In genomic region chr17:20121359-20122235, GRCh38 we compare ENCODE assay signal across 9 cellular contexts.
DNase-seq lines count a peak whose midpoint lies in the region; ATAC-seq and TF ChIP-seq lines count a peak whose summit lies in the region.
"Had no signal": no experiment of that assay in that cellular context is flagged by ENCODE, and none has a peak within 500 bp of the region (broad histone marks: within the 10 kb centered on the region; RNA-seq: fewer than 3 reads in every experiment).

No MANE protein-coding gene starts in this region.

- no peak overlapping the region for H3K27ac Mint-ChIP-seq in activated CD4-positive, alpha-beta T cell treated with anti-CD3 and anti-CD28 coated beads, Interleukin-2, amount 10 ng/mL, durations not matched to agents 24 days and 14 days

- ATAC-seq in left lobe of liver = peak; percentile 74

- H3K36me3 Mint-ChIP-seq in activated CD4-positive, alpha-beta T cell treated with anti-CD3 and anti-CD28 coated beads, Interleukin-2, amount 10 ng/mL, durations not matched to agents 24 days and 14 days (ENCODE audit: low read depth) = no peaks in the 10 kb centered on the region

- TF ChIP-seq CTCF in choroid plexus epithelial cell (conservative IDR thresholded peaks at IDR 0.05; ENCODE audit: low read depth, low read length) = peak; percentile 96

- peak; percentile 13 to 62 (median 18) for DNase-seq in NCI-H1417 (lab: John Stamatoyannopoulos, UW)
- DNase-seq in NCI-H1417 treated with DMSO at 0.1 percent for 48 hours (lab: John Stamatoyannopoulos, UW) = no peak
- peak; percentile 26 for DNase-seq in NCI-H226
- DNase-seq in activated CD4-positive, alpha-beta T cell treated with anti-CD3 and anti-CD28 coated beads, Interleukin-2, amount 10 ng/mL, durations not matched to agents 24 days and 14 days = peak; percentile 89
- DNase-seq in choroid plexus epithelial cell (ENCODE audit: low read depth) = peak; percentile 72
- peak; percentile 51 for DNase-seq in left lobe of liver (ENCODE audit: low spot score)
- peak; percentile 70 for DNase-seq in stimulated activated CD4-positive, alpha-beta T cell treated with anti-CD3 and anti-CD28 coated beads, Interleukin-4, amount 100 ng/mL, for 1 hour
- DNase-seq in NCI-H187 (lab: John Stamatoyannopoulos, UW) = no peak

- intact Hi-C loops in activated CD4-positive, alpha-beta T cell treated with anti-CD3 and anti-CD28 coated beads, Interleukin-2, amount 10 ng/mL, durations not matched to agents 24 days and 14 days (cut with micrococcal nuclease) = loop anchor here (2.0 kb wide), 2 partner anchors 105 to 199 kb away; no protein-coding TSS in a partner anchor

- H3K27me3 Mint-ChIP-seq in activated CD4-positive, alpha-beta T cell treated with anti-CD3 and anti-CD28 coated beads, Interleukin-2, amount 10 ng/mL, durations not matched to agents 24 days and 14 days = peaks cover 9% of the 10 kb centered on the region

- no peaks in the 10 kb centered on the region for H3K9me3 Mint-ChIP-seq in activated CD4-positive, alpha-beta T cell treated with anti-CD3 and anti-CD28 coated beads, Interleukin-2, amount 10 ng/mL, durations not matched to agents 24 days and 14 days

- peaks cover 2% of the 10 kb centered on the region for H3K4me1 Mint-ChIP-seq in activated CD4-positive, alpha-beta T cell treated with anti-CD3 and anti-CD28 coated beads, Interleukin-2, amount 10 ng/mL, durations not matched to agents 24 days and 14 days

- no peak overlapping the region for H3K4me3 Mint-ChIP-seq in activated CD4-positive, alpha-beta T cell treated with anti-CD3 and anti-CD28 coated beads, Interleukin-2, amount 10 ng/mL, durations not matched to agents 24 days and 14 days

- H3K4me3 ChIP-seq in choroid plexus epithelial cell (ENCODE audit: low read depth, low read length) = no peak overlapping the region
- H3K4me3 ChIP-seq: BLaER1 treated with 17β-estradiol and CSF1 and Interleukin-3, amounts not matched to agents 10 nM and 100 nM had no signal

Comparison
In these comparisons a context has a peak if more than half of its experiments do, and no peak if none do; other contexts are left out.
1. DNase-seq: peak in NCI-H1417 (3 of 3), NCI-H226 (single experiment), activated CD4-positive, alpha-beta T cell treated with anti-CD3 and anti-CD28 coated beads, Interleukin-2, amount 10 ng/mL, durations not matched to agents 24 days and 14 days (single experiment), choroid plexus epithelial cell (single experiment), left lobe of liver (single experiment) and stimulated activated CD4-positive, alpha-beta T cell treated with anti-CD3 and anti-CD28 coated beads, Interleukin-4, amount 100 ng/mL, for 1 hour (single experiment); none in NCI-H1417 treated with DMSO at 0.1 percent for 48 hours (single experiment) and NCI-H187 (0 of 2).